Comparison of ENCODE assay signal across 1 cellular context in the genomic region with DNA sequence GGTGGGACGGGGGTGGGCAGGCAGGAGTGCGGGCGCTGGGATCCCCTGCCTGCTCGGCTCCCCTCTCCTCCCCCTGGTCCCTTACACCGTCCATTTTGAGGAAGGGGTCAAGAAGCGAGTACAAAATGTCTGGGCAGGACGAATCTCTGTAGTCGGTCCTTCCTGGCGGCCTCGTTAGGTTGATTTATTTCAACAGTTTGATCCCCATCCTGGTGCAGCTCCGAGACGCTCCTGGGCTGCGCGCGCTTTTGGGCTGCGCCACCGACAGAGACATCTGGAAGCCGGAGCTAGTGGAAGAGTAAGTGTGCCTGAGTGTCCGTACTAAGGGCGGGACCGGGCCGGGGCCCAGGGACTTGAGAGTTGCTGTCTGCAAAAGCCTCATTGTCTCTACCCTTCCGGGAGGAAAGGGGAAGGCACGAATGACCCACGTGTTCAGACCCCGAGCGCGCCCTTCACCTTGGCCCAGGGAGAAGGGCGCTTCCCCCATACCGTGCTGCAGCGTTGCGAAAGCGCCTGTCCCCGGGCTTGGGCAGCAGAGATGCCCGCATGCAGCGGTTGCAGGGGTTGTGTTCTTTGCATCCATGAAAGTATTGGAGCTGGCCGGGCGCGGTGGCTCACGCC.
TF ChIP-seq lines count a peak whose summit lies in the region.

No MANE protein-coding gene starts in this region.

TF ChIP-seq in HepG2, 621 proteins besides CTCF, POLR2A, EP300 and RAD21 (continued from another document and continues in another):
- TF ChIP-seq, protein P1, sequence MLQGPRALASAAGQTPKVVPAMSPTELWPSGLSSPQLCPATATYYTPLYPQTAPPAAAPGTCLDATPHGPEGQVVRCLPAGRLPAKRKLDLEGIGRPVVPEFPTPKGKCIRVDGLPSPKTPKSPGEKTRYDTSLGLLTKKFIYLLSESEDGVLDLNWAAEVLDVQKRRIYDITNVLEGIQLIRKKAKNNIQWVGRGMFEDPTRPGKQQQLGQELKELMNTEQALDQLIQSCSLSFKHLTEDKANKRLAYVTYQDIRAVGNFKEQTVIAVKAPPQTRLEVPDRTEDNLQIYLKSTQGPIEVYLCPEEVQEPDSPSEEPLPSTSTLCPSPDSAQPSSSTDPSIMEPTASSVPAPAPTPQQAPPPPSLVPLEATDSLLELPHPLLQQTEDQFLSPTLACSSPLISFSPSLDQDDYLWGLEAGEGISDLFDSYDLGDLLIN (CRISPR knock-in tag; IDR thresholded peaks at IDR 0.05; ENCODE audit: borderline replicate concordance), result no peak
- TF ChIP-seq, protein P2, sequence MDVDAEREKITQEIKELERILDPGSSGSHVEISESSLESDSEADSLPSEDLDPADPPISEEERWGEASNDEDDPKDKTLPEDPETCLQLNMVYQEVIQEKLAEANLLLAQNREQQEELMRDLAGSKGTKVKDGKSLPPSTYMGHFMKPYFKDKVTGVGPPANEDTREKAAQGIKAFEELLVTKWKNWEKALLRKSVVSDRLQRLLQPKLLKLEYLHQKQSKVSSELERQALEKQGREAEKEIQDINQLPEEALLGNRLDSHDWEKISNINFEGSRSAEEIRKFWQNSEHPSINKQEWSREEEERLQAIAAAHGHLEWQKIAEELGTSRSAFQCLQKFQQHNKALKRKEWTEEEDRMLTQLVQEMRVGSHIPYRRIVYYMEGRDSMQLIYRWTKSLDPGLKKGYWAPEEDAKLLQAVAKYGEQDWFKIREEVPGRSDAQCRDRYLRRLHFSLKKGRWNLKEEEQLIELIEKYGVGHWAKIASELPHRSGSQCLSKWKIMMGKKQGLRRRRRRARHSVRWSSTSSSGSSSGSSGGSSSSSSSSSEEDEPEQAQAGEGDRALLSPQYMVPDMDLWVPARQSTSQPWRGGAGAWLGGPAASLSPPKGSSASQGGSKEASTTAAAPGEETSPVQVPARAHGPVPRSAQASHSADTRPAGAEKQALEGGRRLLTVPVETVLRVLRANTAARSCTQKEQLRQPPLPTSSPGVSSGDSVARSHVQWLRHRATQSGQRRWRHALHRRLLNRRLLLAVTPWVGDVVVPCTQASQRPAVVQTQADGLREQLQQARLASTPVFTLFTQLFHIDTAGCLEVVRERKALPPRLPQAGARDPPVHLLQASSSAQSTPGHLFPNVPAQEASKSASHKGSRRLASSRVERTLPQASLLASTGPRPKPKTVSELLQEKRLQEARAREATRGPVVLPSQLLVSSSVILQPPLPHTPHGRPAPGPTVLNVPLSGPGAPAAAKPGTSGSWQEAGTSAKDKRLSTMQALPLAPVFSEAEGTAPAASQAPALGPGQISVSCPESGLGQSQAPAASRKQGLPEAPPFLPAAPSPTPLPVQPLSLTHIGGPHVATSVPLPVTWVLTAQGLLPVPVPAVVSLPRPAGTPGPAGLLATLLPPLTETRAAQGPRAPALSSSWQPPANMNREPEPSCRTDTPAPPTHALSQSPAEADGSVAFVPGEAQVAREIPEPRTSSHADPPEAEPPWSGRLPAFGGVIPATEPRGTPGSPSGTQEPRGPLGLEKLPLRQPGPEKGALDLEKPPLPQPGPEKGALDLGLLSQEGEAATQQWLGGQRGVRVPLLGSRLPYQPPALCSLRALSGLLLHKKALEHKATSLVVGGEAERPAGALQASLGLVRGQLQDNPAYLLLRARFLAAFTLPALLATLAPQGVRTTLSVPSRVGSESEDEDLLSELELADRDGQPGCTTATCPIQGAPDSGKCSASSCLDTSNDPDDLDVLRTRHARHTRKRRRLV (CRISPR knock-in tag; IDR thresholded peaks at IDR 0.05), result no peak
- TF ChIP-seq ZNF367 (CRISPR knock-in tag; IDR thresholded peaks at IDR 0.05; ENCODE audit: borderline replicate concordance) (no peak), ZNF326 (CRISPR knock-in tag; IDR thresholded peaks at IDR 0.05; ENCODE audit: borderline replicate concordance) (no peak), ARID3A (IDR thresholded peaks at IDR 0.05; ENCODE audit: low read depth, low read length) (no peak), SAFB2 (CRISPR knock-in tag; IDR thresholded peaks at IDR 0.05; ENCODE audit: borderline replicate concordance, low read depth) (no peak), ZNF891 (CRISPR knock-in tag; IDR thresholded peaks at IDR 0.05) (no peak), PCBP1 (IDR thresholded peaks at IDR 0.05; ENCODE audit: borderline replicate concordance, low read depth, low read length) (no peak), ZNF512B (CRISPR knock-in tag; IDR thresholded peaks at IDR 0.05; ENCODE audit: borderline replicate concordance) (no peak), ZBTB39 (CRISPR knock-in tag; IDR thresholded peaks at IDR 0.05) (no peak), NR2C2 (CRISPR knock-in tag; IDR thresholded peaks at IDR 0.05; ENCODE audit: borderline replicate concordance) (no peak; the same call in 1 of the 2 replicates), REST (IDR thresholded peaks at IDR 0.05; ENCODE audit: borderline replicate concordance in 1 of 2, low read depth in 1 of 2, low read length in 2 of 2) (no peak)
- TF ChIP-seq, protein P3, sequence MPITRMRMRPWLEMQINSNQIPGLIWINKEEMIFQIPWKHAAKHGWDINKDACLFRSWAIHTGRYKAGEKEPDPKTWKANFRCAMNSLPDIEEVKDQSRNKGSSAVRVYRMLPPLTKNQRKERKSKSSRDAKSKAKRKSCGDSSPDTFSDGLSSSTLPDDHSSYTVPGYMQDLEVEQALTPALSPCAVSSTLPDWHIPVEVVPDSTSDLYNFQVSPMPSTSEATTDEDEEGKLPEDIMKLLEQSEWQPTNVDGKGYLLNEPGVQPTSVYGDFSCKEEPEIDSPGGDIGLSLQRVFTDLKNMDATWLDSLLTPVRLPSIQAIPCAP (CRISPR knock-in tag; IDR thresholded peaks at IDR 0.05; ENCODE audit: low read depth), result no peak
- TF ChIP-seq, protein P4, sequence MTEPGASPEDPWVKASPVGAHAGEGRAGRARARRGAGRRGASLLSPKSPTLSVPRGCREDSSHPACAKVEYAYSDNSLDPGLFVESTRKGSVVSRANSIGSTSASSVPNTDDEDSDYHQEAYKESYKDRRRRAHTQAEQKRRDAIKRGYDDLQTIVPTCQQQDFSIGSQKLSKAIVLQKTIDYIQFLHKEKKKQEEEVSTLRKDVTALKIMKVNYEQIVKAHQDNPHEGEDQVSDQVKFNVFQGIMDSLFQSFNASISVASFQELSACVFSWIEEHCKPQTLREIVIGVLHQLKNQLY (CRISPR knock-in tag; IDR thresholded peaks at IDR 0.05), result peak; percentile 98
- TF ChIP-seq, protein P5, sequence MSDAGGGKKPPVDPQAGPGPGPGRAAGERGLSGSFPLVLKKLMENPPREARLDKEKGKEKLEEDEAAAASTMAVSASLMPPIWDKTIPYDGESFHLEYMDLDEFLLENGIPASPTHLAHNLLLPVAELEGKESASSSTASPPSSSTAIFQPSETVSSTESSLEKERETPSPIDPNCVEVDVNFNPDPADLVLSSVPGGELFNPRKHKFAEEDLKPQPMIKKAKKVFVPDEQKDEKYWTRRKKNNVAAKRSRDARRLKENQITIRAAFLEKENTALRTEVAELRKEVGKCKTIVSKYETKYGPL (CRISPR knock-in tag; IDR thresholded peaks at IDR 0.05), result no peak
- TF ChIP-seq, protein P6, sequence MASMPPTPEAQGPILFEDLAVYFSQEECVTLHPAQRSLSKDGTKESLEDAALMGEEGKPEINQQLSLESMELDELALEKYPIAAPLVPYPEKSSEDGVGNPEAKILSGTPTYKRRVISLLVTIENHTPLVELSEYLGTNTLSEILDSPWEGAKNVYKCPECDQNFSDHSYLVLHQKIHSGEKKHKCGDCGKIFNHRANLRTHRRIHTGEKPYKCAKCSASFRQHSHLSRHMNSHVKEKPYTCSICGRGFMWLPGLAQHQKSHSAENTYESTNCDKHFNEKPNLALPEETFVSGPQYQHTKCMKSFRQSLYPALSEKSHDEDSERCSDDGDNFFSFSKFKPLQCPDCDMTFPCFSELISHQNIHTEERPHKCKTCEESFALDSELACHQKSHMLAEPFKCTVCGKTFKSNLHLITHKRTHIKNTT (CRISPR knock-in tag; IDR thresholded peaks at IDR 0.05), result no peak
